Comparison of ENCODE assay signal across 10 cellular contexts in the genomic region with DNA sequence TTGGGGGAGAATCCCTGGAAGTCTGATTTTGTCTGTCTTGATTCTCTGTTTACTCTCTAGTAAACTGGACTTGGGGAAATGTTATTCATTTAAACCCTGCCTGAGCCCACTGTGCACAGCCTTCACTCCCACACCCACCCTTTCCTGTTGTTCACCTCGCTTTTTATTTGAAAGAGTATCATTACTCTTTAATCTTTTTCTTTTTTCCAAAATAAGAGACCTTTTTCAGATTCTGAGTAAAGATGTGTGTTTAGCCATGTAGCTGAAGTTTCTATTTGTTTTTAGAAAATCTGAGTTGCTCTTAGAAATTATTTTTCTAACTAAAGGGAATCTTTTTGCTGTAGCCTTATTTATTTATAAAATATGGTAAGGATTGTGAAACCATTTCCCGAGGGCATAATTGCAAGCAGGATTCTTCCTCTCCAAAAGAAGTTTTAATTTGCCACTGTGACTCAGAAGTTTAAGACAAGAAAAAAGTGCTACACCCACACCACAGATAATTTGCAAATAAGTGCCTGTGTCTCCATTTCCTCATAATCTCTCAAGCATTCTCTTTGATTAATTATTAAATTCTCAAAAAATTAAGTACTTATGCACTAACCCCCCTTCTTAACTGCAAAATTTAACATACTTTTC. TPM values are rescaled to one million over a fixed set of nuclear protein-coding genes. Genes with fewer than 3 reads are reported as not detected.
A peak's percentile ranks its signal among the peaks of the same experiment; 100 is the strongest.
DNase-seq lines count a peak whose midpoint lies in the region; ATAC-seq and TF ChIP-seq lines count a peak whose summit lies in the region.
"Had no signal": no experiment of that assay in that cellular context is flagged by ENCODE, and none has a peak within 500 bp of the region (broad histone marks: within the 10 kb centered on the region; RNA-seq: fewer than 3 reads in every experiment).

No MANE protein-coding gene starts in this region.

- no peak overlapping the region for H3K9ac ChIP-seq in mesendoderm (ENCODE audit: low read length)

- H3K36me3 ChIP-seq in mucosa of descending colon (ENCODE audit: low read depth) (no peaks in the 10 kb centered on the region), mesendoderm (ENCODE audit: control insufficient read depth, insufficient read depth, low read length) (no peaks in the 10 kb centered on the region)
- H3K36me3 ChIP-seq: cardiac muscle cell had no signal

- WGBS in mesendoderm (ENCODE audit: extremely low coverage, insufficient coverage, low lambda C conversion rate), result no CpG with 5 or more reads among the region's 2 CpGs

- no peak overlapping the region for H4K5ac ChIP-seq in mesendoderm (ENCODE audit: low read length)

- no peak overlapping the region for H3K4ac ChIP-seq in mesendoderm (ENCODE audit: low read depth, low read length)

- H3K79me2 ChIP-seq in mesendoderm (ENCODE audit: control insufficient read depth, insufficient read depth, low read length), result no peaks in the 10 kb centered on the region

- no peak overlapping the region for H2BK5ac ChIP-seq in mesendoderm (ENCODE audit: low read length)

- no peak overlapping the region for H3K23ac ChIP-seq in mesendoderm (ENCODE audit: low read length)

- no peak overlapping the region for H3K27ac ChIP-seq in mesendoderm (ENCODE audit: low read depth, low read length)
- H3K27ac ChIP-seq: cardiac muscle cell had no signal

- no peak overlapping the region for H2AK5ac ChIP-seq in mesendoderm (ENCODE audit: low read length)

- no peak overlapping the region for H3K4me2 ChIP-seq in mesendoderm (ENCODE audit: low read length)

- ATAC-seq in mucosa of descending colon (peak; percentile 24), GM21717 (IDR thresholded peaks at IDR 0.05; ENCODE audit: unreplicated experiment) (no peak), HG03039 (IDR thresholded peaks at IDR 0.05; ENCODE audit: unreplicated experiment) (no peak)

- 0 out of 2 replicates have a peak overlapping the region, but pooled peaks have one; percentile 4 for H3K4me3 ChIP-seq in AG10803 (ENCODE audit: low read length)
- H3K4me3 ChIP-seq in mucosa of descending colon, result no peak overlapping the region
- H3K4me3 ChIP-seq in mesendoderm (ENCODE audit: low read length), result no peak overlapping the region
- H3K4me3 ChIP-seq: cardiac muscle cell had no signal

- TF ChIP-seq CTCF in AG10803 (conservative IDR thresholded peaks at IDR 0.05; ENCODE audit: low read length) (no peak), mucosa of descending colon (IDR thresholded peaks at IDR 0.05) (no peak)

- no peak overlapping the region for H4K8ac ChIP-seq in mesendoderm (ENCODE audit: low read depth, low read length)

- peaks cover 10% of the 10 kb centered on the region for H3K4me1 ChIP-seq in mucosa of descending colon (ENCODE audit: low read depth)
- H3K4me1 ChIP-seq in mesendoderm (ENCODE audit: control insufficient read depth, low read depth, low read length), result no peaks in the 10 kb centered on the region

- DNase-seq in AG10803 (ENCODE audit: low read depth) (peak; percentile 79), KBM-7 (peak; percentile 38), astrocyte of the hippocampus (ENCODE audit: low read depth, low spot score) (peak; percentile 16), mucosa of descending colon (no peak), mesendoderm (no peak), LoVo (ENCODE audit: low spot score) (no peak)
- DNase-seq: NCI-H2029 treated with DMSO at 0.1 percent for 48 hours had no signal

- H3K9me3 ChIP-seq in mucosa of descending colon, result no peaks in the 10 kb centered on the region

- no peak overlapping the region for H3K56ac ChIP-seq in mesendoderm (ENCODE audit: low read length)

- H3K18ac ChIP-seq in mesendoderm (ENCODE audit: low read length), result no peak overlapping the region

- intact Hi-C loops in mucosa of descending colon (cut with DNase I, micrococcal nuclease), result no loop called here

- H3K79me1 ChIP-seq in mesendoderm (ENCODE audit: low read length), result no peaks in the 10 kb centered on the region

- in situ Hi-C loops in KBM-7 (cut with MboI; ENCODE audit: low pct_unique_long_range_greater_than_20kb, low sequenced_read_pairs), result no loop called here

- H2BK120ac ChIP-seq in mesendoderm (ENCODE audit: low read depth, low read length), result no peak overlapping the region

- H2BK15ac ChIP-seq in mesendoderm (replicated peaks; ENCODE audit: low read depth), result no peak overlapping the region

- no peaks in the 10 kb centered on the region for H3K27me3 ChIP-seq in mesendoderm (ENCODE audit: insufficient read depth, low read length, poor library complexity)
- H3K27me3 ChIP-seq: cardiac muscle cell had no signal

RNA-seq across cellular contexts. Expression of a gene that starts 43.4 kb away (rescaled TPM):
- total RNA-seq in mucosa of descending colon, result 10 to 100 TPM; 15.5 to 22.5 (median 21.7) TPM
- polyA plus RNA-seq in mesendoderm (2013, experiment 1 of 2), result 9.0 TPM
- 8.1 TPM for polyA plus RNA-seq in mesendoderm (2013, experiment 2 of 2)

Comparison
In these comparisons a context has a peak if more than half of its experiments do, and no peak if none do; other contexts are left out.
1. DNase-seq: peak in AG10803 (single experiment), KBM-7 (single experiment) and astrocyte of the hippocampus (single experiment); none in mucosa of descending colon (0 of 3), mesendoderm (single experiment) and LoVo (single experiment).